ENCODE assay signal across 1 cellular context in genomic region chr21:45592208-45592619, GRCh38.
A peak's percentile ranks its signal among the peaks of the same experiment; 100 is the strongest.
TF ChIP-seq lines count a peak whose summit lies in the region.

No MANE protein-coding gene starts in this region.

TF ChIP-seq in K562, 482 proteins besides CTCF, POLR2A, EP300 and RAD21 (continued from another document and continues in another):
- TF ChIP-seq, protein P1, sequence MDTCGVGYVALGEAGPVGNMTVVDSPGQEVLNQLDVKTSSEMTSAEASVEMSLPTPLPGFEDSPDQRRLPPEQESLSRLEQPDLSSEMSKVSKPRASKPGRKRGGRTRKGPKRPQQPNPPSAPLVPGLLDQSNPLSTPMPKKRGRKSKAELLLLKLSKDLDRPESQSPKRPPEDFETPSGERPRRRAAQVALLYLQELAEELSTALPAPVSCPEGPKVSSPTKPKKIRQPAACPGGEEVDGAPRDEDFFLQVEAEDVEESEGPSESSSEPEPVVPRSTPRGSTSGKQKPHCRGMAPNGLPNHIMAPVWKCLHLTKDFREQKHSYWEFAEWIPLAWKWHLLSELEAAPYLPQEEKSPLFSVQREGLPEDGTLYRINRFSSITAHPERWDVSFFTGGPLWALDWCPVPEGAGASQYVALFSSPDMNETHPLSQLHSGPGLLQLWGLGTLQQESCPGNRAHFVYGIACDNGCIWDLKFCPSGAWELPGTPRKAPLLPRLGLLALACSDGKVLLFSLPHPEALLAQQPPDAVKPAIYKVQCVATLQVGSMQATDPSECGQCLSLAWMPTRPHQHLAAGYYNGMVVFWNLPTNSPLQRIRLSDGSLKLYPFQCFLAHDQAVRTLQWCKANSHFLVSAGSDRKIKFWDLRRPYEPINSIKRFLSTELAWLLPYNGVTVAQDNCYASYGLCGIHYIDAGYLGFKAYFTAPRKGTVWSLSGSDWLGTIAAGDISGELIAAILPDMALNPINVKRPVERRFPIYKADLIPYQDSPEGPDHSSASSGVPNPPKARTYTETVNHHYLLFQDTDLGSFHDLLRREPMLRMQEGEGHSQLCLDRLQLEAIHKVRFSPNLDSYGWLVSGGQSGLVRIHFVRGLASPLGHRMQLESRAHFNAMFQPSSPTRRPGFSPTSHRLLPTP (IDR thresholded peaks at IDR 0.05; ENCODE audit: borderline replicate concordance, extremely low read depth, insufficient read length) = no peak
- TF ChIP-seq, protein P2, sequence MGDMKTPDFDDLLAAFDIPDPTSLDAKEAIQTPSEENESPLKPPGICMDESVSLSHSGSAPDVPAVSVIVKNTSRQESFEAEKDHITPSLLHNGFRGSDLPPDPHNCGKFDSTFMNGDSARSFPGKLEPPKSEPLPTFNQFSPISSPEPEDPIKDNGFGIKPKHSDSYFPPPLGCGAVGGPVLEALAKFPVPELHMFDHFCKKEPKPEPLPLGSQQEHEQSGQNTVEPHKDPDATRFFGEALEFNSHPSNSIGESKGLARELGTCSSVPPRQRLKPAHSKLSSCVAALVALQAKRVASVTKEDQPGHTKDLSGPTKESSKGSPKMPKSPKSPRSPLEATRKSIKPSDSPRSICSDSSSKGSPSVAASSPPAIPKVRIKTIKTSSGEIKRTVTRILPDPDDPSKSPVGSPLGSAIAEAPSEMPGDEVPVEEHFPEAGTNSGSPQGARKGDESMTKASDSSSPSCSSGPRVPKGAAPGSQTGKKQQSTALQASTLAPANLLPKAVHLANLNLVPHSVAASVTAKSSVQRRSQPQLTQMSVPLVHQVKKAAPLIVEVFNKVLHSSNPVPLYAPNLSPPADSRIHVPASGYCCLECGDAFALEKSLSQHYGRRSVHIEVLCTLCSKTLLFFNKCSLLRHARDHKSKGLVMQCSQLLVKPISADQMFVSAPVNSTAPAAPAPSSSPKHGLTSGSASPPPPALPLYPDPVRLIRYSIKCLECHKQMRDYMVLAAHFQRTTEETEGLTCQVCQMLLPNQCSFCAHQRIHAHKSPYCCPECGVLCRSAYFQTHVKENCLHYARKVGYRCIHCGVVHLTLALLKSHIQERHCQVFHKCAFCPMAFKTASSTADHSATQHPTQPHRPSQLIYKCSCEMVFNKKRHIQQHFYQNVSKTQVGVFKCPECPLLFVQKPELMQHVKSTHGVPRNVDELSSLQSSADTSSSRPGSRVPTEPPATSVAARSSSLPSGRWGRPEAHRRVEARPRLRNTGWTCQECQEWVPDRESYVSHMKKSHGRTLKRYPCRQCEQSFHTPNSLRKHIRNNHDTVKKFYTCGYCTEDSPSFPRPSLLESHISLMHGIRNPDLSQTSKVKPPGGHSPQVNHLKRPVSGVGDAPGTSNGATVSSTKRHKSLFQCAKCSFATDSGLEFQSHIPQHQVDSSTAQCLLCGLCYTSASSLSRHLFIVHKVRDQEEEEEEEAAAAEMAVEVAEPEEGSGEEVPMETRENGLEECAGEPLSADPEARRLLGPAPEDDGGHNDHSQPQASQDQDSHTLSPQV (IDR thresholded peaks at IDR 0.05) = peak; percentile 57
- TF ChIP-seq CBX3 (IDR thresholded peaks at IDR 0.05; ENCODE audit: borderline replicate concordance in 1 of 2, low read length in 2 of 2) (no peak), ZFP36 (IDR thresholded peaks at IDR 0.05; ENCODE audit: low read depth, low read length, partially characterized antibody) (no peak), ZBTB43 (CRISPR knock-in tag; IDR thresholded peaks at IDR 0.05) (no peak), EZH2 (IDR thresholded peaks at IDR 0.05; ENCODE audit: borderline replicate concordance, low read depth, low read length) (no peak), HEY1 (CRISPR knock-in tag; IDR thresholded peaks at IDR 0.05; ENCODE audit: borderline replicate concordance) (no peak), TEAD1 (CRISPR knock-in tag; IDR thresholded peaks at IDR 0.05) (no peak), HDGF (IDR thresholded peaks at IDR 0.05) (no peak), ZNF778 (CRISPR knock-in tag; IDR thresholded peaks at IDR 0.05) (no peak), ZNF146 (CRISPR knock-in tag; IDR thresholded peaks at IDR 0.05; ENCODE audit: unreplicated experiment) (no peak), ETS1 (conservative IDR thresholded peaks at IDR 0.05; ENCODE audit: control insufficient read depth, low read depth, low read length) (no peak), FIP1L1 (IDR thresholded peaks at IDR 0.05; ENCODE audit: low read depth, low read length, poor library complexity, severe bottlenecking) (no peak), NBN (IDR thresholded peaks at IDR 0.05; ENCODE audit: low read depth) (no peak; the same call in 1 of the 2 replicates), ZNF133 (CRISPR knock-in tag; IDR thresholded peaks at IDR 0.05) (no peak), THAP7 (CRISPR knock-in tag; IDR thresholded peaks at IDR 0.05) (no peak), ESRRB (CRISPR knock-in tag; IDR thresholded peaks at IDR 0.05; ENCODE audit: borderline replicate concordance) (no peak), ZNF583 (CRISPR knock-in tag; IDR thresholded peaks at IDR 0.05) (no peak), BCOR (IDR thresholded peaks at IDR 0.05) (no peak), ERF (CRISPR knock-in tag; IDR thresholded peaks at IDR 0.05) (no peak), EP400 (IDR thresholded peaks at IDR 0.05) (peak; percentile 61; the same call in 1 of the 2 replicates), CBFA2T3 (IDR thresholded peaks at IDR 0.05) (no peak), ZNF408 (CRISPR knock-in tag; IDR thresholded peaks at IDR 0.05; ENCODE audit: low read depth) (no peak), ZNF77 (CRISPR knock-in tag; IDR thresholded peaks at IDR 0.05) (no peak), NR2F6 (CRISPR knock-in tag; IDR thresholded peaks at IDR 0.05) (no peak)
- TF ChIP-seq, protein P3, sequence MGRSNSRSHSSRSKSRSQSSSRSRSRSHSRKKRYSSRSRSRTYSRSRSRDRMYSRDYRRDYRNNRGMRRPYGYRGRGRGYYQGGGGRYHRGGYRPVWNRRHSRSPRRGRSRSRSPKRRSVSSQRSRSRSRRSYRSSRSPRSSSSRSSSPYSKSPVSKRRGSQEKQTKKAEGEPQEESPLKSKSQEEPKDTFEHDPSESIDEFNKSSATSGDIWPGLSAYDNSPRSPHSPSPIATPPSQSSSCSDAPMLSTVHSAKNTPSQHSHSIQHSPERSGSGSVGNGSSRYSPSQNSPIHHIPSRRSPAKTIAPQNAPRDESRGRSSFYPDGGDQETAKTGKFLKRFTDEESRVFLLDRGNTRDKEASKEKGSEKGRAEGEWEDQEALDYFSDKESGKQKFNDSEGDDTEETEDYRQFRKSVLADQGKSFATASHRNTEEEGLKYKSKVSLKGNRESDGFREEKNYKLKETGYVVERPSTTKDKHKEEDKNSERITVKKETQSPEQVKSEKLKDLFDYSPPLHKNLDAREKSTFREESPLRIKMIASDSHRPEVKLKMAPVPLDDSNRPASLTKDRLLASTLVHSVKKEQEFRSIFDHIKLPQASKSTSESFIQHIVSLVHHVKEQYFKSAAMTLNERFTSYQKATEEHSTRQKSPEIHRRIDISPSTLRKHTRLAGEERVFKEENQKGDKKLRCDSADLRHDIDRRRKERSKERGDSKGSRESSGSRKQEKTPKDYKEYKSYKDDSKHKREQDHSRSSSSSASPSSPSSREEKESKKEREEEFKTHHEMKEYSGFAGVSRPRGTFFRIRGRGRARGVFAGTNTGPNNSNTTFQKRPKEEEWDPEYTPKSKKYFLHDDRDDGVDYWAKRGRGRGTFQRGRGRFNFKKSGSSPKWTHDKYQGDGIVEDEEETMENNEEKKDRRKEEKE (IDR thresholded peaks at IDR 0.05; ENCODE audit: borderline replicate concordance in 1 of 2, control insufficient read depth in 1 of 2, low read depth in 2 of 2, low read length in 1 of 2) = no peak
- TF ChIP-seq, protein P4, sequence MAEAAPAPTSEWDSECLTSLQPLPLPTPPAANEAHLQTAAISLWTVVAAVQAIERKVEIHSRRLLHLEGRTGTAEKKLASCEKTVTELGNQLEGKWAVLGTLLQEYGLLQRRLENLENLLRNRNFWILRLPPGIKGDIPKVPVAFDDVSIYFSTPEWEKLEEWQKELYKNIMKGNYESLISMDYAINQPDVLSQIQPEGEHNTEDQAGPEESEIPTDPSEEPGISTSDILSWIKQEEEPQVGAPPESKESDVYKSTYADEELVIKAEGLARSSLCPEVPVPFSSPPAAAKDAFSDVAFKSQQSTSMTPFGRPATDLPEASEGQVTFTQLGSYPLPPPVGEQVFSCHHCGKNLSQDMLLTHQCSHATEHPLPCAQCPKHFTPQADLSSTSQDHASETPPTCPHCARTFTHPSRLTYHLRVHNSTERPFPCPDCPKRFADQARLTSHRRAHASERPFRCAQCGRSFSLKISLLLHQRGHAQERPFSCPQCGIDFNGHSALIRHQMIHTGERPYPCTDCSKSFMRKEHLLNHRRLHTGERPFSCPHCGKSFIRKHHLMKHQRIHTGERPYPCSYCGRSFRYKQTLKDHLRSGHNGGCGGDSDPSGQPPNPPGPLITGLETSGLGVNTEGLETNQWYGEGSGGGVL (CRISPR knock-in tag; IDR thresholded peaks at IDR 0.05) = no peak
- TF ChIP-seq, protein P5, sequence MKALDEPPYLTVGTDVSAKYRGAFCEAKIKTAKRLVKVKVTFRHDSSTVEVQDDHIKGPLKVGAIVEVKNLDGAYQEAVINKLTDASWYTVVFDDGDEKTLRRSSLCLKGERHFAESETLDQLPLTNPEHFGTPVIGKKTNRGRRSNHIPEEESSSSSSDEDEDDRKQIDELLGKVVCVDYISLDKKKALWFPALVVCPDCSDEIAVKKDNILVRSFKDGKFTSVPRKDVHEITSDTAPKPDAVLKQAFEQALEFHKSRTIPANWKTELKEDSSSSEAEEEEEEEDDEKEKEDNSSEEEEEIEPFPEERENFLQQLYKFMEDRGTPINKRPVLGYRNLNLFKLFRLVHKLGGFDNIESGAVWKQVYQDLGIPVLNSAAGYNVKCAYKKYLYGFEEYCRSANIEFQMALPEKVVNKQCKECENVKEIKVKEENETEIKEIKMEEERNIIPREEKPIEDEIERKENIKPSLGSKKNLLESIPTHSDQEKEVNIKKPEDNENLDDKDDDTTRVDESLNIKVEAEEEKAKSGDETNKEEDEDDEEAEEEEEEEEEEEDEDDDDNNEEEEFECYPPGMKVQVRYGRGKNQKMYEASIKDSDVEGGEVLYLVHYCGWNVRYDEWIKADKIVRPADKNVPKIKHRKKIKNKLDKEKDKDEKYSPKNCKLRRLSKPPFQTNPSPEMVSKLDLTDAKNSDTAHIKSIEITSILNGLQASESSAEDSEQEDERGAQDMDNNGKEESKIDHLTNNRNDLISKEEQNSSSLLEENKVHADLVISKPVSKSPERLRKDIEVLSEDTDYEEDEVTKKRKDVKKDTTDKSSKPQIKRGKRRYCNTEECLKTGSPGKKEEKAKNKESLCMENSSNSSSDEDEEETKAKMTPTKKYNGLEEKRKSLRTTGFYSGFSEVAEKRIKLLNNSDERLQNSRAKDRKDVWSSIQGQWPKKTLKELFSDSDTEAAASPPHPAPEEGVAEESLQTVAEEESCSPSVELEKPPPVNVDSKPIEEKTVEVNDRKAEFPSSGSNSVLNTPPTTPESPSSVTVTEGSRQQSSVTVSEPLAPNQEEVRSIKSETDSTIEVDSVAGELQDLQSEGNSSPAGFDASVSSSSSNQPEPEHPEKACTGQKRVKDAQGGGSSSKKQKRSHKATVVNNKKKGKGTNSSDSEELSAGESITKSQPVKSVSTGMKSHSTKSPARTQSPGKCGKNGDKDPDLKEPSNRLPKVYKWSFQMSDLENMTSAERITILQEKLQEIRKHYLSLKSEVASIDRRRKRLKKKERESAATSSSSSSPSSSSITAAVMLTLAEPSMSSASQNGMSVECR (CRISPR knock-in tag; IDR thresholded peaks at IDR 0.05) = 0 out of 2 replicates have a peak, but pooled peaks have one; percentile 14
- TF ChIP-seq, protein P6, sequence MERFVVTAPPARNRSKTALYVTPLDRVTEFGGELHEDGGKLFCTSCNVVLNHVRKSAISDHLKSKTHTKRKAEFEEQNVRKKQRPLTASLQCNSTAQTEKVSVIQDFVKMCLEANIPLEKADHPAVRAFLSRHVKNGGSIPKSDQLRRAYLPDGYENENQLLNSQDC (CRISPR knock-in tag; IDR thresholded peaks at IDR 0.05) = no peak
